1 cellular context compared by ENCODE assay signal in the genomic region with DNA sequence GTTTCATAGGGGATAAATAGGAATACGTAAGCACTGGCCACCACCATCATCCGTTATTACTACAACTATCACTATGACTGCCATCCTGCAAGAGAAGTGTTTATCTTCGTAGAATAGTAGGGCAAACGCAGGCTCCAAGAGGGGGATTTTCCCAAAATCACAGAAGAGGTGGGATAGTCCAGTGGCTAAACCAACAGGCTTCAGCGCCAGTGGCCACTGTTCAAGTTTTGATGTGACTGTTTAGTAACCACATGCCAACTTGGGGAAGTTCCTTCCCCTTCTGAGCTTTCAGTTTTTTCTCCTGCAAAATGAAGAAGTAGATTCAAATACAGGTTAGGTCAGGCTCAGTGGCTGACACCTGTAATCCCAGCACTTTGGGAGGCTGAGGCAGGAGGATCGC.
TF ChIP-seq lines count a peak whose summit lies in the region.

No MANE protein-coding gene starts in this region.

TF ChIP-seq in GM12878, 131 proteins besides CTCF, POLR2A, EP300 and RAD21 (continued from another document):
- TF ChIP-seq RELA (IDR thresholded peaks at IDR 0.05; ENCODE audit: borderline replicate concordance, partially characterized antibody) (peak; percentile 59), BACH1 (IDR thresholded peaks at IDR 0.05; ENCODE audit: borderline replicate concordance) (peak; percentile 30; the same call in 1 of the 2 replicates), FOXM1 (IDR thresholded peaks at IDR 0.05; ENCODE audit: low read depth, low read length) (peak; percentile 57; the same call in 1 of the 2 replicates), IKZF1 (conservative IDR thresholded peaks at IDR 0.05) (peak; percentile 97), SIX5 (IDR thresholded peaks at IDR 0.05; ENCODE audit: low read depth, low read length, severe bottlenecking) (no peak), CREM (IDR thresholded peaks at IDR 0.05; ENCODE audit: low read depth) (peak; percentile 58), SUZ12 (IDR thresholded peaks at IDR 0.05; ENCODE audit: unreplicated experiment) (no peak), IKZF2 (IDR thresholded peaks at IDR 0.05) (peak; percentile 97 to 98), ZNF24 (IDR thresholded peaks at IDR 0.05) (no peak), NR2F1 (conservative IDR thresholded peaks at IDR 0.05) (peak; percentile 41), LARP7 (IDR thresholded peaks at IDR 0.05) (no peak), CREB1 (IDR thresholded peaks at IDR 0.05; ENCODE audit: low read depth) (peak; percentile 60; the same call in 1 of the 2 replicates), BMI1 (IDR thresholded peaks at IDR 0.05; ENCODE audit: borderline replicate concordance) (no peak)
- TF ChIP-seq, protein P1, sequence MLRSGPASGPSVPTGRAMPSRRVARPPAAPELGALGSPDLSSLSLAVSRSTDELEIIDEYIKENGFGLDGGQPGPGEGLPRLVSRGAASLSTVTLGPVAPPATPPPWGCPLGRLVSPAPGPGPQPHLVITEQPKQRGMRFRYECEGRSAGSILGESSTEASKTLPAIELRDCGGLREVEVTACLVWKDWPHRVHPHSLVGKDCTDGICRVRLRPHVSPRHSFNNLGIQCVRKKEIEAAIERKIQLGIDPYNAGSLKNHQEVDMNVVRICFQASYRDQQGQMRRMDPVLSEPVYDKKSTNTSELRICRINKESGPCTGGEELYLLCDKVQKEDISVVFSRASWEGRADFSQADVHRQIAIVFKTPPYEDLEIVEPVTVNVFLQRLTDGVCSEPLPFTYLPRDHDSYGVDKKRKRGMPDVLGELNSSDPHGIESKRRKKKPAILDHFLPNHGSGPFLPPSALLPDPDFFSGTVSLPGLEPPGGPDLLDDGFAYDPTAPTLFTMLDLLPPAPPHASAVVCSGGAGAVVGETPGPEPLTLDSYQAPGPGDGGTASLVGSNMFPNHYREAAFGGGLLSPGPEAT (IDR thresholded peaks at IDR 0.05; ENCODE audit: low read depth) = peak; percentile 91
